1 cellular context compared by ENCODE assay signal in genomic region chr2:160005476-160005875, GRCh38.
TF ChIP-seq lines count a peak whose summit lies in the region.

No MANE protein-coding gene starts in this region.

TF ChIP-seq in HepG2, 621 proteins besides CTCF, POLR2A, EP300 and RAD21 (continued from another document):
- no peak for TF ChIP-seq AFF4 (CRISPR knock-in tag; IDR thresholded peaks at IDR 0.05)
